1 cellular context compared by ENCODE assay signal in genomic region chr1:43439781-43440180, GRCh38.
TF ChIP-seq lines count a peak whose summit lies in the region.

No MANE protein-coding gene starts in this region.

TF ChIP-seq in GM12878, 131 proteins besides CTCF, POLR2A, EP300 and RAD21:
- TF ChIP-seq MXI1 (IDR thresholded peaks at IDR 0.05; ENCODE audit: low read depth, low read length) (no peak), TCF7 (IDR thresholded peaks at IDR 0.05; ENCODE audit: borderline replicate concordance) (no peak), SP1 (IDR thresholded peaks at IDR 0.05; ENCODE audit: low read depth, low read length) (no peak), IRF4 (IDR thresholded peaks at IDR 0.05; ENCODE audit: low read depth, low read length) (no peak)
TF ChIP-seq in GM12878: peak in this region for 0.
